3 cellular contexts compared by ENCODE assay signal in the genomic region with DNA sequence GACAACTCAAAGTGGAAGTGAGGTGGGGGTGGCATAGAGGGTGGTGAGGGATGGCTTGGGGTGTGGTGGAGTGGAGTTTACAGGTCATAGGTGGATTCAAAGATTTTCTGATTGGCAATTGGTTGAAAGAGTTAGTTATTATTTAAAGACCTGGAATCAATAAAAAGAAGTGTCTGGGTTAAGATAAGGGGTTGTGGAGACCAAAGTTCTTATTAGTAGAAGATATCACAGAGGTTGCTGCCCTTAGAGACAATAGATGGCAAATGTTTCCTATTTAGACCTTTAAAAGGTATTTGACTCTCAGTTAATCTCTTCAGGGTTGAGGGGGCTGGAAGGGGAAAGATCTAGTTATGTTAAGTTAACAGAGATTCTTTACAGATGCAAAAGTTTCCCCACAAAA.
A peak's percentile ranks its signal among the peaks of the same experiment; 100 is the strongest.
TF ChIP-seq lines count a peak whose summit lies in the region.

No MANE protein-coding gene starts in this region.

TF ChIP-seq in GM23338, 12 proteins besides CTCF, POLR2A, EP300 and RAD21:
- no peak for TF ChIP-seq ETS1 (IDR thresholded peaks at IDR 0.05)
- TF ChIP-seq REST (IDR thresholded peaks at IDR 0.05; ENCODE audit: unreplicated experiment), result no peak
- TF ChIP-seq STAT1 (IDR thresholded peaks at IDR 0.05; ENCODE audit: unreplicated experiment), result no peak
- no peak for TF ChIP-seq ZNF114 (CRISPR knock-in tag; IDR thresholded peaks at IDR 0.05)
- no peak for TF ChIP-seq CREB1 (CRISPR knock-in tag; IDR thresholded peaks at IDR 0.05; ENCODE audit: low read depth)
- TF ChIP-seq POLR2AphosphoS5 (IDR thresholded peaks at IDR 0.05; ENCODE audit: low read depth), result no peak
- TF ChIP-seq NANOG (IDR thresholded peaks at IDR 0.05; ENCODE audit: borderline replicate concordance), result no peak
- TF ChIP-seq ZNF331 (CRISPR knock-in tag; IDR thresholded peaks at IDR 0.05; ENCODE audit: low read depth), result no peak
- TF ChIP-seq EZH2phosphoT487 (IDR thresholded peaks at IDR 0.05; ENCODE audit: unreplicated experiment), result no peak
- TF ChIP-seq EZH2 (IDR thresholded peaks at IDR 0.05; ENCODE audit: low read depth, unreplicated experiment), result no peak

TF ChIP-seq in IMR-90, 13 proteins besides CTCF, POLR2A, EP300 and RAD21:
- no peak for TF ChIP-seq CEBPB (IDR thresholded peaks at IDR 0.05; ENCODE audit: low read depth, low read length)
- TF ChIP-seq MAFK (IDR thresholded peaks at IDR 0.05; ENCODE audit: low read depth, low read length), result no peak
- TF ChIP-seq SMC3 (IDR thresholded peaks at IDR 0.05; ENCODE audit: low read depth, low read length), result no peak
- TF ChIP-seq MXI1 (IDR thresholded peaks at IDR 0.05; ENCODE audit: borderline replicate concordance, low read depth, low read length), result no peak
- TF ChIP-seq, protein P1, sequence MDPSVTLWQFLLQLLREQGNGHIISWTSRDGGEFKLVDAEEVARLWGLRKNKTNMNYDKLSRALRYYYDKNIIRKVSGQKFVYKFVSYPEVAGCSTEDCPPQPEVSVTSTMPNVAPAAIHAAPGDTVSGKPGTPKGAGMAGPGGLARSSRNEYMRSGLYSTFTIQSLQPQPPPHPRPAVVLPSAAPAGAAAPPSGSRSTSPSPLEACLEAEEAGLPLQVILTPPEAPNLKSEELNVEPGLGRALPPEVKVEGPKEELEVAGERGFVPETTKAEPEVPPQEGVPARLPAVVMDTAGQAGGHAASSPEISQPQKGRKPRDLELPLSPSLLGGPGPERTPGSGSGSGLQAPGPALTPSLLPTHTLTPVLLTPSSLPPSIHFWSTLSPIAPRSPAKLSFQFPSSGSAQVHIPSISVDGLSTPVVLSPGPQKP (IDR thresholded peaks at IDR 0.05; ENCODE audit: borderline replicate concordance, low read depth, low read length), result no peak
- TF ChIP-seq FOS (IDR thresholded peaks at IDR 0.05; ENCODE audit: low read depth, low read length), result no peak
- TF ChIP-seq NFE2L2 (IDR thresholded peaks at IDR 0.05; ENCODE audit: low read depth, low read length), result no peak
- no peak for TF ChIP-seq RFX5 (IDR thresholded peaks at IDR 0.05; ENCODE audit: low read depth, low read length)
- no peak for TF ChIP-seq BHLHE40 (IDR thresholded peaks at IDR 0.05; ENCODE audit: low read depth, low read length)
- TF ChIP-seq MAZ (IDR thresholded peaks at IDR 0.05; ENCODE audit: borderline replicate concordance, low read depth, low read length), result no peak
- TF ChIP-seq RCOR1 (IDR thresholded peaks at IDR 0.05; ENCODE audit: insufficient replicate concordance, low read length), result no peak
- no peak for TF ChIP-seq CHD1 (IDR thresholded peaks at IDR 0.05; ENCODE audit: low read depth, low read length)
TF ChIP-seq in IMR-90: peak in this region for 0.

TF ChIP-seq in HepG2, 621 proteins besides CTCF, POLR2A, EP300 and RAD21:
- TF ChIP-seq, protein P2, sequence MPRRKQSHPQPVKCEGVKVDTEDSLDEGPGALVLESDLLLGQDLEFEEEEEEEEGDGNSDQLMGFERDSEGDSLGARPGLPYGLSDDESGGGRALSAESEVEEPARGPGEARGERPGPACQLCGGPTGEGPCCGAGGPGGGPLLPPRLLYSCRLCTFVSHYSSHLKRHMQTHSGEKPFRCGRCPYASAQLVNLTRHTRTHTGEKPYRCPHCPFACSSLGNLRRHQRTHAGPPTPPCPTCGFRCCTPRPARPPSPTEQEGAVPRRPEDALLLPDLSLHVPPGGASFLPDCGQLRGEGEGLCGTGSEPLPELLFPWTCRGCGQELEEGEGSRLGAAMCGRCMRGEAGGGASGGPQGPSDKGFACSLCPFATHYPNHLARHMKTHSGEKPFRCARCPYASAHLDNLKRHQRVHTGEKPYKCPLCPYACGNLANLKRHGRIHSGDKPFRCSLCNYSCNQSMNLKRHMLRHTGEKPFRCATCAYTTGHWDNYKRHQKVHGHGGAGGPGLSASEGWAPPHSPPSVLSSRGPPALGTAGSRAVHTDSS (CRISPR knock-in tag; conservative IDR thresholded peaks at IDR 0.05), result no peak
- TF ChIP-seq SOX13 (IDR thresholded peaks at IDR 0.05) (no peak), SOX13 (CRISPR knock-in tag; conservative IDR thresholded peaks at IDR 0.05 in 1 of 2, IDR thresholded peaks at IDR 0.05 in 1 of 2) (0 out of 4 replicates have a peak, but pooled peaks of 1 of the 2 experiments have one; percentile 30), ZNF431 (CRISPR knock-in tag; IDR thresholded peaks at IDR 0.05; ENCODE audit: borderline replicate concordance, low read depth) (no peak), ZNF101 (CRISPR knock-in tag; IDR thresholded peaks at IDR 0.05; ENCODE audit: borderline replicate concordance, low read depth) (no peak), SOX6 (IDR thresholded peaks at IDR 0.05) (no peak), SOX6 (CRISPR knock-in tag; IDR thresholded peaks at IDR 0.05) (peak; percentile 61; the same call in 1 of the 2 replicates), ZNF383 (CRISPR knock-in tag; IDR thresholded peaks at IDR 0.05; ENCODE audit: borderline replicate concordance) (no peak), KDM2A (CRISPR knock-in tag; IDR thresholded peaks at IDR 0.05; ENCODE audit: borderline replicate concordance, low read depth) (no peak), SRSF4 (IDR thresholded peaks at IDR 0.05; ENCODE audit: low read depth, low read length, poor library complexity, severe bottlenecking) (no peak), ONECUT2 (CRISPR knock-in tag; IDR thresholded peaks at IDR 0.05) (peak; percentile 59; the same call in 1 of the 2 replicates), HNF4A (CRISPR knock-in tag; IDR thresholded peaks at IDR 0.05) (peak; percentile 33; the same call in 1 of the 2 replicates), HOXA7 (CRISPR knock-in tag; IDR thresholded peaks at IDR 0.05) (no peak), PAXIP1 (CRISPR knock-in tag; conservative IDR thresholded peaks at IDR 0.05) (0 out of 2 replicates have a peak, but pooled peaks have one; percentile 19), SAP130 (CRISPR knock-in tag; IDR thresholded peaks at IDR 0.05; ENCODE audit: low read depth) (no peak)
- TF ChIP-seq, protein P3, sequence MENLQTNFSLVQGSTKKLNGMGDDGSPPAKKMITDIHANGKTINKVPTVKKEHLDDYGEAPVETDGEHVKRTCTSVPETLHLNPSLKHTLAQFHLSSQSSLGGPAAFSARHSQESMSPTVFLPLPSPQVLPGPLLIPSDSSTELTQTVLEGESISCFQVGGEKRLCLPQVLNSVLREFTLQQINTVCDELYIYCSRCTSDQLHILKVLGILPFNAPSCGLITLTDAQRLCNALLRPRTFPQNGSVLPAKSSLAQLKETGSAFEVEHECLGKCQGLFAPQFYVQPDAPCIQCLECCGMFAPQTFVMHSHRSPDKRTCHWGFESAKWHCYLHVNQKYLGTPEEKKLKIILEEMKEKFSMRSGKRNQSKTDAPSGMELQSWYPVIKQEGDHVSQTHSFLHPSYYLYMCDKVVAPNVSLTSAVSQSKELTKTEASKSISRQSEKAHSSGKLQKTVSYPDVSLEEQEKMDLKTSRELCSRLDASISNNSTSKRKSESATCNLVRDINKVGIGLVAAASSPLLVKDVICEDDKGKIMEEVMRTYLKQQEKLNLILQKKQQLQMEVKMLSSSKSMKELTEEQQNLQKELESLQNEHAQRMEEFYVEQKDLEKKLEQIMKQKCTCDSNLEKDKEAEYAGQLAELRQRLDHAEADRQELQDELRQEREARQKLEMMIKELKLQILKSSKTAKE (CRISPR knock-in tag; IDR thresholded peaks at IDR 0.05; ENCODE audit: borderline replicate concordance), result no peak
